In genomic region chr14:99058542-99058941, GRCh38 we compare ENCODE assay signal across 31 cellular contexts.
DNase-seq lines count a peak whose midpoint lies in the region; ATAC-seq and TF ChIP-seq lines count a peak whose summit lies in the region.
"Had no signal": no experiment of that assay in that cellular context is flagged by ENCODE, and none has a peak within 500 bp of the region (broad histone marks: within the 10 kb centered on the region; RNA-seq: fewer than 3 reads in every experiment).

No MANE protein-coding gene starts in this region.

- H3K9me3 ChIP-seq in right atrium auricular region = peaks cover 0 to under 1% of the 10 kb centered on the region in 2 donors
- H3K9me3 ChIP-seq: A549, BE2C, Caco-2 had no signal

- H3K4me1 ChIP-seq in right atrium auricular region = no peaks in the 10 kb centered on the region
- H3K4me1 ChIP-seq: A549; BE2C; BLaER1; BLaER1 treated with 17β-estradiol and CSF1 and Interleukin-3, amounts not matched to agents 10 nM and 100 nM; Caco-2 had no signal

- no peaks in the 10 kb centered on the region for H3K27me3 ChIP-seq in right atrium auricular region
- H3K27me3 ChIP-seq: BE2C; BLaER1; BLaER1 treated with 17β-estradiol and CSF1 and Interleukin-3, amounts not matched to agents 10 nM and 100 nM had no signal

- no peak overlapping the region for H3K27ac ChIP-seq in right atrium auricular region
- H3K27ac ChIP-seq in coronary artery = no peak overlapping the region
- H3K27ac ChIP-seq: 22Rv1; A549; BLaER1; BLaER1 treated with 17β-estradiol and CSF1 and Interleukin-3, amounts not matched to agents 10 nM and 100 nM; C4-2B had no signal

- DNase-seq in cardiac septum (ENCODE audit: low spot score) (peak; percentile 59), right atrium auricular region (ENCODE audit: low spot score) (no peak), coronary artery (ENCODE audit: low spot score) (peak; percentile 40), mesenteric fat pad (ENCODE audit: low spot score) (peak; percentile 62), NCI-H146 treated with DMSO at 0.1 percent for 48 hours (lab: John Stamatoyannopoulos, UW; ENCODE audit: unreplicated experiment) (no peak)
- DNase-seq: 8988T; ACHN; AML-193; BE2C; C1 segment of cervical spinal cord; Caco-2; Calu3; CD4-positive, alpha-beta memory T cell; CD4-positive, alpha-beta T cell; CD4-positive, CD25-positive, alpha-beta regulatory T cell; CD8-positive, alpha-beta memory T cell; CD8-positive, alpha-beta T cell; COR-L47; DMS 273 treated with DMSO at 0.1 percent for 48 hours; DMS153; DMS53; DMS79; DMS79 treated with DMSO at 0.1 percent for 48 hours; DND-41; EL had no signal

- ATAC-seq in HG02678 (IDR thresholded peaks at IDR 0.05; ENCODE audit: unreplicated experiment) = no peak
- ATAC-seq: A549; CD8-positive, alpha-beta T cell had no signal

- H3K36me3 ChIP-seq in right atrium auricular region = no peaks in the 10 kb centered on the region
- H3K36me3 ChIP-seq: BE2C; BLaER1; BLaER1 treated with 17β-estradiol and CSF1 and Interleukin-3, amounts not matched to agents 10 nM and 100 nM had no signal

- intact Hi-C loops in cardiac septum (cut with DNase I) = no loop called here

- TF ChIP-seq CTCF in right atrium auricular region (IDR thresholded peaks at IDR 0.05) (no peak), coronary artery (IDR thresholded peaks at IDR 0.05) (no peak)

- H3K4me3 ChIP-seq in right atrium auricular region (no peak overlapping the region), coronary artery (no peak overlapping the region)
- H3K4me3 ChIP-seq: A549; BLaER1; BLaER1 treated with 17β-estradiol and CSF1 and Interleukin-3, amounts not matched to agents 10 nM and 100 nM had no signal

Comparison
In these comparisons a context has a peak if more than half of its experiments do, and no peak if none do; other contexts are left out.
1. DNase-seq: peak in cardiac septum (single experiment), coronary artery (single experiment) and mesenteric fat pad (single experiment); none in right atrium auricular region (single experiment) and NCI-H146 treated with DMSO at 0.1 percent for 48 hours (single experiment).